12 cellular contexts compared by ENCODE assay signal in genomic region chr10:71372882-71373495, GRCh38. TPM values are rescaled to one million over a fixed set of nuclear protein-coding genes. Genes with fewer than 3 reads are reported as not detected.
A peak's percentile ranks its signal among the peaks of the same experiment; 100 is the strongest.
DNase-seq lines count a peak whose midpoint lies in the region; ATAC-seq and TF ChIP-seq lines count a peak whose summit lies in the region.
"Had no signal": no experiment of that assay in that cellular context is flagged by ENCODE, and none has a peak within 500 bp of the region (broad histone marks: within the 10 kb centered on the region; RNA-seq: fewer than 3 reads in every experiment).

No MANE protein-coding gene starts in this region.

- H3K36me3 Mint-ChIP-seq in activated B cell treated with CpG ODN at 0.5 μM for 24 hours (ENCODE audit: low read depth) = no peaks in the 10 kb centered on the region

- POLR2A ChIA-PET in activated B cell treated with CpG ODN at 0.5 μM for 24 hours (lab: Charles Lee) = interaction anchor here (0.5 to 2.7 kb wide), 11 partner anchors 9 to 844 kb away, joined by 3 to 30 read pairs (median 3); partner anchors contain the start of genes ASCC1, CDH23 and SLC29A3

- intact Hi-C loops in activated B cell treated with CpG ODN at 0.5 μM for 24 hours (cut with micrococcal nuclease) = loop anchor here (1.0 to 10.0 kb wide), 6 partner anchors 11 to 464 kb away; partner anchors contain the start of genes CDH23 and SLC29A3

- TF ChIP-seq CTCF in activated B cell treated with CpG ODN at 0.5 μM for 24 hours (IDR thresholded peaks at IDR 0.05) = no peak

- H3K4me1 Mint-ChIP-seq in activated B cell treated with CpG ODN at 0.5 μM for 24 hours = peaks cover 50% of the 10 kb centered on the region

- H3K4me3 Mint-ChIP-seq in activated B cell treated with CpG ODN at 0.5 μM for 24 hours = peak overlapping the region; percentile 51
- H3K4me3 Mint-ChIP-seq: stimulated activated naive CD8-positive, alpha-beta T cell treated with anti-CD3 and anti-CD28 coated beads, Interleukin-15, Interleukin-2, amounts not matched to agents 100 ng/mL and 50 ng/mL, for 24 hours had no signal

- no peaks in the 10 kb centered on the region for H3K27me3 ChIP-seq in MG63

- peak overlapping the region; percentile 90 for H3K27ac Mint-ChIP-seq in activated B cell treated with CpG ODN at 0.5 μM for 24 hours
- H3K27ac Mint-ChIP-seq: stimulated activated naive CD8-positive, alpha-beta T cell treated with anti-CD3 and anti-CD28 coated beads, Interleukin-15, Interleukin-2, amounts not matched to agents 100 ng/mL and 50 ng/mL, for 24 hours had no signal

- no peaks in the 10 kb centered on the region for H3K36me3 ChIP-seq in MG63

- ATAC-seq in GM19351 (IDR thresholded peaks at IDR 0.05; ENCODE audit: unreplicated experiment) (peak; percentile 46), HG03103 (IDR thresholded peaks at IDR 0.05; ENCODE audit: low read depth, unreplicated experiment) (peak; percentile 34), activated B cell treated with CpG ODN at 0.5 μM for 24 hours (ENCODE audit: low read depth) (peak; percentile 43)
- ATAC-seq: left colon, sciatic nerve had no signal

- no peaks in the 10 kb centered on the region for H3K9me3 ChIP-seq in MG63

- H3K9me3 Mint-ChIP-seq in activated B cell treated with CpG ODN at 0.5 μM for 24 hours = no peaks in the 10 kb centered on the region
- H3K9me3 Mint-ChIP-seq: stimulated activated naive CD8-positive, alpha-beta T cell treated with anti-CD3 and anti-CD28 coated beads, Interleukin-15, Interleukin-2, amounts not matched to agents 100 ng/mL and 50 ng/mL, for 24 hours had no signal

- peak; percentile 27 for DNase-seq in Ammon's horn (ENCODE audit: low spot score)
- DNase-seq in activated B cell treated with CpG ODN at 0.5 μM for 24 hours = peak; percentile 36
- DNase-seq in MG63 = no peak
- DNase-seq in T-helper 9 cell = no peak
- no peak for DNase-seq in COR-L47 (lab: John Stamatoyannopoulos, UW)
- no peak for DNase-seq in NCI-H187 treated with DMSO at 0.1 percent for 48 hours (lab: John Stamatoyannopoulos, UW)

- no peaks in the 10 kb centered on the region for H3K27me3 Mint-ChIP-seq in activated B cell treated with CpG ODN at 0.5 μM for 24 hours

- CTCF ChIA-PET in activated B cell treated with CpG ODN at 0.5 μM for 24 hours (lab: Charles Lee) = interaction anchor here (1.0 to 3.7 kb wide), 6 partner anchors 11 to 336 kb away, joined by 3 to 20 read pairs (median 4); partner anchors contain the start of gene SLC29A3

- no peak overlapping the region for H3K4me3 ChIP-seq in MG63

RNA-seq across cellular contexts. Expression of gene CDH23, which starts 23.7 kb away (rescaled TPM):
- total RNA-seq in activated B cell treated with CpG ODN at 0.5 μM for 24 hours = 0.17 and 0.29 TPM in 2 replicates
- 0.07 TPM in 1 of 2 replicates, not detected in the other for total RNA-seq in MG63 (2014; rRNA removed; shearing (Covaris generic); ENCODE audit: low replicate concordance)
- total RNA-seq: endothelial cell of umbilical vein had no signal

RNA-seq across cellular contexts. Expression of gene SLC29A3, which starts 53.9 kb away (rescaled TPM):
- 3.1 and 4.3 TPM in 2 replicates for total RNA-seq in activated B cell treated with CpG ODN at 0.5 μM for 24 hours
- 0.92 TPM in 1 of 2 replicates, not detected in the other for total RNA-seq in MG63 (2014; rRNA removed; shearing (Covaris generic); ENCODE audit: low replicate concordance)

Comparison
In these comparisons a context has a peak if more than half of its experiments do, and no peak if none do; other contexts are left out.
1. DNase-seq: peak in Ammon's horn (single experiment) and activated B cell treated with CpG ODN at 0.5 μM for 24 hours (single experiment); none in MG63 (single experiment), T-helper 9 cell (single experiment), COR-L47 (single experiment) and NCI-H187 treated with DMSO at 0.1 percent for 48 hours (single experiment).
2. Peak in every context shown above with its lines, with median percentiles within 50 percentile points of each other: ATAC-seq.